Comparison of ENCODE assay signal across 18 cellular contexts in genomic region chr4:8778760-8779159, GRCh38.
DNase-seq lines count a peak whose midpoint lies in the region; ATAC-seq, FAIRE-seq and TF ChIP-seq lines count a peak whose summit lies in the region.
"Had no signal": no experiment of that assay in that cellular context is flagged by ENCODE, and none has a peak within 500 bp of the region (broad histone marks: within the 10 kb centered on the region; RNA-seq: fewer than 3 reads in every experiment).

No MANE protein-coding gene starts in this region.

- intact Hi-C loops in Panc1 (cut with micrococcal nuclease; ENCODE audit: unreplicated experiment), result no loop called here

- H3K9me3 Mint-ChIP-seq in glutamatergic neuron (ENCODE audit: unreplicated experiment), result peaks cover 9% of the 10 kb centered on the region
- H3K9me3 Mint-ChIP-seq: GM23338 had no signal

- H3K36me3 Mint-ChIP-seq in glutamatergic neuron (ENCODE audit: unreplicated experiment), result no peaks in the 10 kb centered on the region
- H3K36me3 Mint-ChIP-seq: CD4-positive, alpha-beta memory T cell had no signal

- peak; percentile 25; the same call in 1 of the 2 replicates for ATAC-seq in Panc1
- ATAC-seq in GM18858 (IDR thresholded peaks at IDR 0.05; ENCODE audit: unreplicated experiment), result no peak
- ATAC-seq: GM23338 had no signal

- peaks cover 6% of the 10 kb centered on the region for H3K4me1 Mint-ChIP-seq in glutamatergic neuron (ENCODE audit: low read depth, unreplicated experiment)
- H3K4me1 Mint-ChIP-seq: CD4-positive, alpha-beta memory T cell; GM23338 had no signal

- no peaks in the 10 kb centered on the region for H3K27me3 ChIP-seq in Panc1 (ENCODE audit: control insufficient read depth, insufficient read depth, low read length)

- H3K4me1 ChIP-seq in HEK293 (ENCODE audit: control insufficient read depth, insufficient read depth, low read length) (no peaks in the 10 kb centered on the region; the same call in 1 of the 2 replicates), Panc1 (ENCODE audit: control insufficient read depth, insufficient read depth, low read length) (no peaks in the 10 kb centered on the region)

- BruUV-seq in Panc1 (replicated peaks; lab: Mats Ljungman, UMichigan), result no TSS peak

- no peak overlapping the region for H3K4me3 ChIP-seq in HEK293 (ENCODE audit: low read depth, low read length)
- no peak overlapping the region for H3K4me3 ChIP-seq in Panc1 (ENCODE audit: low read depth in 2 of 2, low read length in 2 of 2)
- H3K4me3 ChIP-seq: GM23338 had no signal

- TF ChIP-seq CTCF in HEK293 (tag by site-specific recombination; IDR thresholded peaks at IDR 0.05) (no peak), Panc1 (IDR thresholded peaks at IDR 0.05) (no peak), glutamatergic neuron (IDR thresholded peaks at IDR 0.05; ENCODE audit: partially characterized antibody, unreplicated experiment) (no peak), D721Med (IDR thresholded peaks at IDR 0.05; ENCODE audit: insufficient read depth, missing control alignments) (no peak)

- no peak overlapping the region for H3K27ac Mint-ChIP-seq in glutamatergic neuron (ENCODE audit: unreplicated experiment)
- H3K27ac Mint-ChIP-seq: CD4-positive, alpha-beta memory T cell; GM23338 had no signal

- H3K4me3 Mint-ChIP-seq in glutamatergic neuron (ENCODE audit: unreplicated experiment), result no peak overlapping the region
- H3K4me3 Mint-ChIP-seq: CD4-positive, alpha-beta memory T cell; GM23338 had no signal

- H3K27me3 Mint-ChIP-seq in glutamatergic neuron (ENCODE audit: unreplicated experiment), result peaks cover 12% of the 10 kb centered on the region
- H3K27me3 Mint-ChIP-seq: CD4-positive, alpha-beta memory T cell had no signal

- no peak overlapping the region for H3K27ac ChIP-seq in HEK293 (ENCODE audit: extremely low read depth, low read depth, low read length)
- H3K27ac ChIP-seq in Panc1 (ENCODE audit: low read length), result no peak overlapping the region

- POLR2A ChIA-PET in HEK293 (lab: Yijun Ruan, JAX) (no interaction called here), Panc1 (lab: Charles Lee) (no interaction called here)

- CTCF ChIA-PET in HEK293 (lab: Yijun Ruan, JAX) (interaction anchor here (0.6 kb wide), 1 partner anchor 122 kb away, joined by 3 read pairs; no protein-coding TSS in a partner anchor), Panc1 (lab: Charles Lee) (no interaction called here)

- no peak for FAIRE-seq in D721Med (lab: Jason Lieb, UNC)
- FAIRE-seq: G401.6, GM12892, GM19239, H54 had no signal

- H3K36me3 ChIP-seq in HEK293 (ENCODE audit: control insufficient read depth in 2 of 2, insufficient read depth in 1 of 2, low read length in 2 of 2) (no peaks in the 10 kb centered on the region), Panc1 (ENCODE audit: control insufficient read depth, insufficient read depth, low read length) (no peaks in the 10 kb centered on the region)

- in situ Hi-C loops in Panc1 (cut with HindIII; ENCODE audit: low pct_unique_long_range_greater_than_20kb, low sequenced_read_pairs), result no loop called here

- DNase-seq in Panc1 (ENCODE audit: low read depth, low spot score), result no peak
- DNase-seq in glutamatergic neuron, result peak; percentile 44
- no peak for DNase-seq in D721Med (ENCODE audit: insufficient read length, low spot score)
- DNase-seq in cerebellar nuclear complex (lab: John Stamatoyannopoulos, UW), result no peak
- DNase-seq: C1 segment of cervical spinal cord; Calu3; CD4-positive, alpha-beta memory T cell; COR-L47; DMS153; DND-41; HCEC 1CT had no signal

- no peaks in the 10 kb centered on the region for H3K9me3 ChIP-seq in HEK293 (ENCODE audit: control insufficient read depth, insufficient read depth, low read depth, low read length)
- no peaks in the 10 kb centered on the region for H3K9me3 ChIP-seq in Panc1 (ENCODE audit: control insufficient read depth, insufficient read depth, low read depth, low read length)

TF ChIP-seq in HEK293, 187 proteins besides CTCF, POLR2A, EP300 and RAD21:
- TF ChIP-seq ZNF768 (tag by site-specific recombination; IDR thresholded peaks at IDR 0.05), result no peak
- TF ChIP-seq BCL11A (tag by site-specific recombination; IDR thresholded peaks at IDR 0.05; ENCODE audit: low read depth), result peak; percentile 22; the same call in 1 of the 2 replicates
- TF ChIP-seq, protein P1, sequence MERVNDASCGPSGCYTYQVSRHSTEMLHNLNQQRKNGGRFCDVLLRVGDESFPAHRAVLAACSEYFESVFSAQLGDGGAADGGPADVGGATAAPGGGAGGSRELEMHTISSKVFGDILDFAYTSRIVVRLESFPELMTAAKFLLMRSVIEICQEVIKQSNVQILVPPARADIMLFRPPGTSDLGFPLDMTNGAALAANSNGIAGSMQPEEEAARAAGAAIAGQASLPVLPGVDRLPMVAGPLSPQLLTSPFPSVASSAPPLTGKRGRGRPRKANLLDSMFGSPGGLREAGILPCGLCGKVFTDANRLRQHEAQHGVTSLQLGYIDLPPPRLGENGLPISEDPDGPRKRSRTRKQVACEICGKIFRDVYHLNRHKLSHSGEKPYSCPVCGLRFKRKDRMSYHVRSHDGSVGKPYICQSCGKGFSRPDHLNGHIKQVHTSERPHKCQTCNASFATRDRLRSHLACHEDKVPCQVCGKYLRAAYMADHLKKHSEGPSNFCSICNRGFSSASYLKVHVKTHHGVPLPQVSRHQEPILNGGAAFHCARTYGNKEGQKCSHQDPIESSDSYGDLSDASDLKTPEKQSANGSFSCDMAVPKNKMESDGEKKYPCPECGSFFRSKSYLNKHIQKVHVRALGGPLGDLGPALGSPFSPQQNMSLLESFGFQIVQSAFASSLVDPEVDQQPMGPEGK (tag by site-specific recombination; IDR thresholded peaks at IDR 0.05), result peak; percentile 33; the same call in 1 of the 2 replicates
TF ChIP-seq in HEK293: peak in this region for 2.
